Comparison of ENCODE assay signal across 8 cellular contexts in genomic region chr6:158988477-158988876, GRCh38. TPM values are rescaled to one million over a fixed set of nuclear protein-coding genes. Genes with fewer than 3 reads are reported as not detected.
"Had no signal": no experiment of that assay in that cellular context is flagged by ENCODE, and none has a peak within 500 bp of the region (broad histone marks: within the 10 kb centered on the region; RNA-seq: fewer than 3 reads in every experiment).

No MANE protein-coding gene starts in this region.

- H3K27me3 Mint-ChIP-seq: IgD-negative memory B cell had no signal

- H3K27ac ChIP-seq: HL-60 had no signal

- H3K4me3 Mint-ChIP-seq: IgD-negative memory B cell had no signal

- H3K27ac Mint-ChIP-seq: IgD-negative memory B cell had no signal

- FAIRE-seq: HTR-8/SVneo had no signal

- DNase-seq: IMR-90, KBM-7, KG1 had no signal

RNA-seq across cellular contexts. Expression of gene TAGAP, which starts 56.3 kb away (rescaled TPM):
- total RNA-seq: HT-29, HT1080, IMR-90 had no signal
- polyA plus RNA-seq: IMR-90 had no signal
